ENCODE assay signal across 28 cellular contexts in genomic region chr13:32009362-32009761, GRCh38.
"Had no signal": no experiment of that assay in that cellular context is flagged by ENCODE, and none has a peak within 500 bp of the region (broad histone marks: within the 10 kb centered on the region; RNA-seq: fewer than 3 reads in every experiment).

No MANE protein-coding gene starts in this region.

- H3K4me3 ChIP-seq: gastroesophageal sphincter had no signal

- ATAC-seq: activated CD4-positive, CD25-positive, alpha-beta regulatory T cell treated with anti-CD3 and anti-CD28 coated beads, Interleukin-2, amount 50 U/mL, for 24 hours; activated CD8-positive, alpha-beta T cell treated with anti-CD3 and anti-CD28 coated beads for 36 hours; activated T-cell treated with anti-CD3 and anti-CD28 coated beads, Interleukin-2, amount 50 U/mL, for 4 hours; activated T-helper 17 cell treated with anti-CD3 and anti-CD28 coated beads, Interleukin-2, amount 50 U/mL, for 72 hours; effector memory CD8-positive, alpha-beta T cell; T-helper 17 cell had no signal

- H3K27ac ChIP-seq: WERI-Rb-1 had no signal

- DNase-seq: activated B cell treated with CpG ODN at 0.5 μM for 24 hours; activated CD4-positive, alpha-beta T cell treated with anti-CD3 and anti-CD28 coated beads for 48 hours; activated CD4-positive, alpha-beta T cell treated with anti-CD3 and anti-CD28 coated beads, Interleukin-2, amount 50 U/mL, for 1 hour; activated CD4-positive, alpha-beta T cell treated with anti-CD3 and anti-CD28 coated beads, Interleukin-2, amount 50 U/mL, for 48 hours; activated CD8-positive, alpha-beta memory T cell treated with anti-CD3 and anti-CD28 coated beads for 24 hours; activated CD8-positive, alpha-beta T cell treated with anti-CD3 and anti-CD28 coated beads for 36 hours; activated effector memory CD4-positive, alpha-beta T cell treated with Interleukin-2 at 50 U/mL for 16 hours; activated gamma-delta T cell treated with Interleukin-2 at 50 U/mL for 16 hours; activated naive CD4-positive, alpha-beta T cell treated with anti-CD3 and anti-CD28 coated beads, Interleukin-2, amount 50 U/mL, for 16 hours; activated naive CD4-positive, alpha-beta T cell treated with Interleukin-2 at 50 U/mL for 16 hours; activated T-cell treated with anti-CD3 and anti-CD28 coated beads, Interleukin-2, amount 50 U/mL, for 4 hours; amniotic stem cell; cortex of kidney; dermis blood vessel endothelial cell; effector CD4-positive, alpha-beta T cell; effector memory CD8-positive, alpha-beta T cell; erythroblast; foreskin melanocyte; T-helper 1 cell; T-helper 17 cell; T1000; WERI-Rb-1 had no signal

- H3K27me3 ChIP-seq: esophagus muscularis mucosa, gastroesophageal sphincter had no signal

- H3K9me3 ChIP-seq: esophagus muscularis mucosa, gastroesophageal sphincter had no signal

- H3K36me3 ChIP-seq: esophagus muscularis mucosa, gastroesophageal sphincter, WERI-Rb-1 had no signal

- FAIRE-seq: astrocyte, colon had no signal
